Comparison of ENCODE assay signal across 1 cellular context in the genomic region with DNA sequence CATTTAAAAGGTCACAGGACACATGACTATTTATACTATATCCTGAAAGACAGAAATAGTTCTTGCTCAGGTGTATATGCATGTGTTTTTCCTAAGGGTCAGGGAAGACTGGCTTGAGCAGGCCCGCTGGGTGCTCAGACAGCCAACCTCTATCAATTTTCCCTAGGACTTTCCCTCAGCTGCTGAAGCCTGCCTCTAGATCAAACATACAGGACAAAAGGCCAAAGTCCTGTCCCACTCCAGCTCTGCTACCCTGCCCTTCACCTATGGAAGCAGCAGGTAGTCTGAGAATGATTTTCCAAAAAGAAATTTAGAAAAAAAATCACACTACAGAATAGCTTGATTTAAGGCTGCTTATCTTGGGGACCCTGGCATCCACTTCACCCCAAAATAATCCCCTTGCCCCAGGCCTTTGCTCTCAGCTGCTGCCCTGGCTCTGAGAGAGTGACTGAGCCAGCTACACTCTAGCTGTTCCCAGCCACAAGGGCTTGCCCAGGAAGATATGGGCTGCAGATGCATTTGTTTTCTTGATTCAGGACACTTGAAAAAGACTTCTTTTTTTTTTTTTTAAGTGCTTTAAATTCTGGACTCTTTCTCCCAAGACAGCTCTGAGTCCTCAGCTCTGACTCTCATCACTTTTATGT.
TF ChIP-seq lines count a peak whose summit lies in the region.

No MANE protein-coding gene starts in this region.

TF ChIP-seq in WTC11, 78 proteins besides CTCF, POLR2A, EP300 and RAD21 (continued from another document):
- TF ChIP-seq NFATC4 (CRISPR knock-in tag; IDR thresholded peaks at IDR 0.05) (no peak), RORB (CRISPR knock-in tag; IDR thresholded peaks at IDR 0.05) (no peak), GTF2I (CRISPR knock-in tag; conservative IDR thresholded peaks at IDR 0.05) (no peak), FOXJ3 (CRISPR knock-in tag; IDR thresholded peaks at IDR 0.05; ENCODE audit: borderline replicate concordance) (no peak), PRRX2 (CRISPR knock-in tag; IDR thresholded peaks at IDR 0.05) (no peak), ZNF121 (CRISPR knock-in tag; IDR thresholded peaks at IDR 0.05) (no peak), RELA (CRISPR knock-in tag; IDR thresholded peaks at IDR 0.05; ENCODE audit: borderline replicate concordance) (no peak), CREM (CRISPR knock-in tag; IDR thresholded peaks at IDR 0.05) (no peak), ELF4 (CRISPR knock-in tag; IDR thresholded peaks at IDR 0.05; ENCODE audit: low read depth) (no peak), ATF1 (CRISPR knock-in tag; IDR thresholded peaks at IDR 0.05) (no peak), ZNF138 (CRISPR knock-in tag; conservative IDR thresholded peaks at IDR 0.05) (no peak), ZBTB21 (CRISPR knock-in tag; IDR thresholded peaks at IDR 0.05; ENCODE audit: borderline replicate concordance) (no peak)
- TF ChIP-seq, protein P1, sequence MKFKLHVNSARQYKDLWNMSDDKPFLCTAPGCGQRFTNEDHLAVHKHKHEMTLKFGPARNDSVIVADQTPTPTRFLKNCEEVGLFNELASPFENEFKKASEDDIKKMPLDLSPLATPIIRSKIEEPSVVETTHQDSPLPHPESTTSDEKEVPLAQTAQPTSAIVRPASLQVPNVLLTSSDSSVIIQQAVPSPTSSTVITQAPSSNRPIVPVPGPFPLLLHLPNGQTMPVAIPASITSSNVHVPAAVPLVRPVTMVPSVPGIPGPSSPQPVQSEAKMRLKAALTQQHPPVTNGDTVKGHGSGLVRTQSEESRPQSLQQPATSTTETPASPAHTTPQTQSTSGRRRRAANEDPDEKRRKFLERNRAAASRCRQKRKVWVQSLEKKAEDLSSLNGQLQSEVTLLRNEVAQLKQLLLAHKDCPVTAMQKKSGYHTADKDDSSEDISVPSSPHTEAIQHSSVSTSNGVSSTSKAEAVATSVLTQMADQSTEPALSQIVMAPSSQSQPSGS (CRISPR knock-in tag; IDR thresholded peaks at IDR 0.05; ENCODE audit: borderline replicate concordance, low read depth) = no peak
- TF ChIP-seq, protein P2, sequence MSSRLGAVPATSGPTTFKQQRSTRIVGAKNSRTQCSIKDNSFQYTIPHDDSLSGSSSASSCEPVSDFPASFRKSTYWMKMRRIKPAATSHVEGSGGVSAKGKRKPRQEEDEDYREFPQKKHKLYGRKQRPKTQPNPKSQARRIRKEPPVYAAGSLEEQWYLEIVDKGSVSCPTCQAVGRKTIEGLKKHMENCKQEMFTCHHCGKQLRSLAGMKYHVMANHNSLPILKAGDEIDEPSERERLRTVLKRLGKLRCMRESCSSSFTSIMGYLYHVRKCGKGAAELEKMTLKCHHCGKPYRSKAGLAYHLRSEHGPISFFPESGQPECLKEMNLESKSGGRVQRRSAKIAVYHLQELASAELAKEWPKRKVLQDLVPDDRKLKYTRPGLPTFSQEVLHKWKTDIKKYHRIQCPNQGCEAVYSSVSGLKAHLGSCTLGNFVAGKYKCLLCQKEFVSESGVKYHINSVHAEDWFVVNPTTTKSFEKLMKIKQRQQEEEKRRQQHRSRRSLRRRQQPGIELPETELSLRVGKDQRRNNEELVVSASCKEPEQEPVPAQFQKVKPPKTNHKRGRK (CRISPR knock-in tag; IDR thresholded peaks at IDR 0.05; ENCODE audit: borderline replicate concordance) = no peak
- TF ChIP-seq, protein P3, sequence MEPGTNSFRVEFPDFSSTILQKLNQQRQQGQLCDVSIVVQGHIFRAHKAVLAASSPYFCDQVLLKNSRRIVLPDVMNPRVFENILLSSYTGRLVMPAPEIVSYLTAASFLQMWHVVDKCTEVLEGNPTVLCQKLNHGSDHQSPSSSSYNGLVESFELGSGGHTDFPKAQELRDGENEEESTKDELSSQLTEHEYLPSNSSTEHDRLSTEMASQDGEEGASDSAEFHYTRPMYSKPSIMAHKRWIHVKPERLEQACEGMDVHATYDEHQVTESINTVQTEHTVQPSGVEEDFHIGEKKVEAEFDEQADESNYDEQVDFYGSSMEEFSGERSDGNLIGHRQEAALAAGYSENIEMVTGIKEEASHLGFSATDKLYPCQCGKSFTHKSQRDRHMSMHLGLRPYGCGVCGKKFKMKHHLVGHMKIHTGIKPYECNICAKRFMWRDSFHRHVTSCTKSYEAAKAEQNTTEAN (CRISPR knock-in tag; IDR thresholded peaks at IDR 0.05) = no peak
- TF ChIP-seq, protein P4, sequence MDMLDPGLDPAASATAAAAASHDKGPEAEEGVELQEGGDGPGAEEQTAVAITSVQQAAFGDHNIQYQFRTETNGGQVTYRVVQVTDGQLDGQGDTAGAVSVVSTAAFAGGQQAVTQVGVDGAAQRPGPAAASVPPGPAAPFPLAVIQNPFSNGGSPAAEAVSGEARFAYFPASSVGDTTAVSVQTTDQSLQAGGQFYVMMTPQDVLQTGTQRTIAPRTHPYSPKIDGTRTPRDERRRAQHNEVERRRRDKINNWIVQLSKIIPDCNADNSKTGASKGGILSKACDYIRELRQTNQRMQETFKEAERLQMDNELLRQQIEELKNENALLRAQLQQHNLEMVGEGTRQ (CRISPR knock-in tag; IDR thresholded peaks at IDR 0.05) = no peak
